Comparison of ENCODE assay signal across 1 cellular context in genomic region chr11:100647861-100648260, GRCh38.
TF ChIP-seq lines count a peak whose summit lies in the region.

No MANE protein-coding gene starts in this region.

TF ChIP-seq in WTC11, 78 proteins besides CTCF, POLR2A, EP300 and RAD21 (continued from another document):
- TF ChIP-seq, protein P1, sequence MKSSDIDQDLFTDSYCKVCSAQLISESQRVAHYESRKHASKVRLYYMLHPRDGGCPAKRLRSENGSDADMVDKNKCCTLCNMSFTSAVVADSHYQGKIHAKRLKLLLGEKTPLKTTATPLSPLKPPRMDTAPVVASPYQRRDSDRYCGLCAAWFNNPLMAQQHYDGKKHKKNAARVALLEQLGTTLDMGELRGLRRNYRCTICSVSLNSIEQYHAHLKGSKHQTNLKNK (CRISPR knock-in tag; IDR thresholded peaks at IDR 0.05): no peak
- no peak for TF ChIP-seq ZNF263 (CRISPR knock-in tag; IDR thresholded peaks at IDR 0.05; ENCODE audit: low read depth)
- no peak for TF ChIP-seq SP1 (CRISPR knock-in tag; conservative IDR thresholded peaks at IDR 0.05)
- no peak for TF ChIP-seq TEAD4 (CRISPR knock-in tag; IDR thresholded peaks at IDR 0.05)
- no peak for TF ChIP-seq AR (CRISPR knock-in tag; IDR thresholded peaks at IDR 0.05)
- TF ChIP-seq ATF6 (CRISPR knock-in tag; IDR thresholded peaks at IDR 0.05): no peak
- no peak for TF ChIP-seq ZNF121 (CRISPR knock-in tag; IDR thresholded peaks at IDR 0.05)
- TF ChIP-seq, protein P2, sequence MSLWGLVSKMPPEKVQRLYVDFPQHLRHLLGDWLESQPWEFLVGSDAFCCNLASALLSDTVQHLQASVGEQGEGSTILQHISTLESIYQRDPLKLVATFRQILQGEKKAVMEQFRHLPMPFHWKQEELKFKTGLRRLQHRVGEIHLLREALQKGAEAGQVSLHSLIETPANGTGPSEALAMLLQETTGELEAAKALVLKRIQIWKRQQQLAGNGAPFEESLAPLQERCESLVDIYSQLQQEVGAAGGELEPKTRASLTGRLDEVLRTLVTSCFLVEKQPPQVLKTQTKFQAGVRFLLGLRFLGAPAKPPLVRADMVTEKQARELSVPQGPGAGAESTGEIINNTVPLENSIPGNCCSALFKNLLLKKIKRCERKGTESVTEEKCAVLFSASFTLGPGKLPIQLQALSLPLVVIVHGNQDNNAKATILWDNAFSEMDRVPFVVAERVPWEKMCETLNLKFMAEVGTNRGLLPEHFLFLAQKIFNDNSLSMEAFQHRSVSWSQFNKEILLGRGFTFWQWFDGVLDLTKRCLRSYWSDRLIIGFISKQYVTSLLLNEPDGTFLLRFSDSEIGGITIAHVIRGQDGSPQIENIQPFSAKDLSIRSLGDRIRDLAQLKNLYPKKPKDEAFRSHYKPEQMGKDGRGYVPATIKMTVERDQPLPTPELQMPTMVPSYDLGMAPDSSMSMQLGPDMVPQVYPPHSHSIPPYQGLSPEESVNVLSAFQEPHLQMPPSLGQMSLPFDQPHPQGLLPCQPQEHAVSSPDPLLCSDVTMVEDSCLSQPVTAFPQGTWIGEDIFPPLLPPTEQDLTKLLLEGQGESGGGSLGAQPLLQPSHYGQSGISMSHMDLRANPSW (CRISPR knock-in tag; conservative IDR thresholded peaks at IDR 0.05; ENCODE audit: low read depth): no peak
- TF ChIP-seq, protein P3, sequence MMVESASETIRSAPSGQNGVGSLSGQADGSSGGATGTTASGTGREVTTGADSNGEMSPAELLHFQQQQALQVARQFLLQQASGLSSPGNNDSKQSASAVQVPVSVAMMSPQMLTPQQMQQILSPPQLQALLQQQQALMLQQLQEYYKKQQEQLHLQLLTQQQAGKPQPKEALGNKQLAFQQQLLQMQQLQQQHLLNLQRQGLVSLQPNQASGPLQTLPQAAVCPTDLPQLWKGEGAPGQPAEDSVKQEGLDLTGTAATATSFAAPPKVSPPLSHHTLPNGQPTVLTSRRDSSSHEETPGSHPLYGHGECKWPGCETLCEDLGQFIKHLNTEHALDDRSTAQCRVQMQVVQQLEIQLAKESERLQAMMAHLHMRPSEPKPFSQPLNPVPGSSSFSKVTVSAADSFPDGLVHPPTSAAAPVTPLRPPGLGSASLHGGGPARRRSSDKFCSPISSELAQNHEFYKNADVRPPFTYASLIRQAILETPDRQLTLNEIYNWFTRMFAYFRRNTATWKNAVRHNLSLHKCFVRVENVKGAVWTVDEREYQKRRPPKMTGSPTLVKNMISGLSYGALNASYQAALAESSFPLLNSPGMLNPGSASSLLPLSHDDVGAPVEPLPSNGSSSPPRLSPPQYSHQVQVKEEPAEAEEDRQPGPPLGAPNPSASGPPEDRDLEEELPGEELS (CRISPR knock-in tag; IDR thresholded peaks at IDR 0.05): no peak
- no peak for TF ChIP-seq NR2C2 (CRISPR knock-in tag; IDR thresholded peaks at IDR 0.05)
- no peak for TF ChIP-seq HMGA2 (CRISPR knock-in tag; IDR thresholded peaks at IDR 0.05)
- no peak for TF ChIP-seq ZNF425 (CRISPR knock-in tag; conservative IDR thresholded peaks at IDR 0.05)
- TF ChIP-seq TP53 (CRISPR knock-in tag; IDR thresholded peaks at IDR 0.05): no peak
- no peak for TF ChIP-seq CREB1 (CRISPR knock-in tag; IDR thresholded peaks at IDR 0.05)
- TF ChIP-seq, protein P4, sequence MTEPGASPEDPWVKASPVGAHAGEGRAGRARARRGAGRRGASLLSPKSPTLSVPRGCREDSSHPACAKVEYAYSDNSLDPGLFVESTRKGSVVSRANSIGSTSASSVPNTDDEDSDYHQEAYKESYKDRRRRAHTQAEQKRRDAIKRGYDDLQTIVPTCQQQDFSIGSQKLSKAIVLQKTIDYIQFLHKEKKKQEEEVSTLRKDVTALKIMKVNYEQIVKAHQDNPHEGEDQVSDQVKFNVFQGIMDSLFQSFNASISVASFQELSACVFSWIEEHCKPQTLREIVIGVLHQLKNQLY (CRISPR knock-in tag; IDR thresholded peaks at IDR 0.05): no peak
- no peak for TF ChIP-seq TCF7 (CRISPR knock-in tag; IDR thresholded peaks at IDR 0.05; ENCODE audit: low read depth)
- TF ChIP-seq IRF2 (CRISPR knock-in tag; IDR thresholded peaks at IDR 0.05; ENCODE audit: borderline replicate concordance, low read depth): no peak
- TF ChIP-seq ESRRA (CRISPR knock-in tag; IDR thresholded peaks at IDR 0.05; ENCODE audit: borderline replicate concordance): no peak
TF ChIP-seq in WTC11: peak in this region for 0.
